Comparison of ENCODE assay signal across 1 cellular context in the genomic region with DNA sequence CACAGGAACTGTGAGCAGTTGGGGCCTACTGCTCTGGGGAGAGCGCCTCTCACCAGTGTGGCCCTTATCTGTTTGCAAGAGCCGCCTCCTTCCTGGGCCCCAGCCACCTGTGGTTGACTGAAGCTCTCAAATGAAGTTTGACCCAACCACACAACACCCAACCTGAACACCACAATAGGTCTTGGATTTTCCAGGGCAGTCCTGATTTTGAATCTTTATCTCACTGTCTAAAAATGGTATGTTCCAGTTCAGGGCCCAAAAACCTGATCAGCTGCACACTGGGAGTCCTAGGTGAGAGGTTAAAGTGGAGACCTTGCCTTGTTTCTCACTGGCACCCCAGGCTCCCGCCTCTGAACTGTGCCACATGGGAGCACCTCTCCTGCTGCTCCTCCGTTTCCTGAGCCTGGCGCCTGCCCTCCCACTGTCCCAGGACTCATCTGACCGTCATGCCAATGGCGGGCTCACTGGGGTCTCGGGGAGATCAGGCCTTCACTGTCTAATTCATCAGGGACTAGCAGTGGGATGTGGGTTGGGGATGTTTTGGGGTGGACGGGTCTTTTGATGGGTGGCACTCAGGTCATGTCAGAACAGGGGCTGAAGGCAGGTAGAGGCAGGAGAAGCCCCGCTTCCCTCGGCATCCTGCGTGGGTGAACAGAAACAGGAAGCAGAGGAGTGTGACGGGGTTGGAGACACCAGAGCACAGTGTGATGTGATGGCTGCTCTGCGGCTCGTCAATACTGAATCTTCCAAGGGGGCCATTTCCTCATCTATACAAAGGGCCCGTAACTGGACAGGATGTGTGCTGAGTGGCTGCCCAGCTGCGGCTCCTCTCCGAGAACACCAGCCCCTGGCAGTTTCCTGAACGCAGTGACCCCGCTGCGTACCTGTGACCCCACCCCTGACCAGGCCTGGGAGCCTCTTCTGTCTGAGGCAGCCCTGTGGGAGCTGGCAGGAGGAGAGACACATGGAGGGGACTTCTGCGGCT.
TF ChIP-seq lines count a peak whose summit lies in the region.

No MANE protein-coding gene starts in this region.

TF ChIP-seq in K562, 482 proteins besides CTCF, POLR2A, EP300 and RAD21 (continued from another document and continues in another):
- TF ChIP-seq ZBTB11 (CRISPR knock-in tag; IDR thresholded peaks at IDR 0.05), result no peak
- TF ChIP-seq, protein P1, sequence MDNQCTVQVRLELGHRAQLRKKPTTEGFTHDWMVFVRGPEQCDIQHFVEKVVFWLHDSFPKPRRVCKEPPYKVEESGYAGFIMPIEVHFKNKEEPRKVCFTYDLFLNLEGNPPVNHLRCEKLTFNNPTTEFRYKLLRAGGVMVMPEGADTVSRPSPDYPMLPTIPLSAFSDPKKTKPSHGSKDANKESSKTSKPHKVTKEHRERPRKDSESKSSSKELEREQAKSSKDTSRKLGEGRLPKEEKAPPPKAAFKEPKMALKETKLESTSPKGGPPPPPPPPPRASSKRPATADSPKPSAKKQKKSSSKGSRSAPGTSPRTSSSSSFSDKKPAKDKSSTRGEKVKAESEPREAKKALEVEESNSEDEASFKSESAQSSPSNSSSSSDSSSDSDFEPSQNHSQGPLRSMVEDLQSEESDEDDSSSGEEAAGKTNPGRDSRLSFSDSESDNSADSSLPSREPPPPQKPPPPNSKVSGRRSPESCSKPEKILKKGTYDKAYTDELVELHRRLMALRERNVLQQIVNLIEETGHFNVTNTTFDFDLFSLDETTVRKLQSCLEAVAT (IDR thresholded peaks at IDR 0.05), result 0 out of 4 replicates have a peak, but pooled peaks of 1 of the 2 experiments have one; percentile 23
- TF ChIP-seq ZNF263 (CRISPR knock-in tag; IDR thresholded peaks at IDR 0.05; ENCODE audit: borderline replicate concordance), result peak; percentile 44; the same call in 1 of the 2 replicates
- peak; percentile 51; the same call in 1 of the 2 replicates for TF ChIP-seq ARID1B (IDR thresholded peaks at IDR 0.05)
- peak; percentile 60 for TF ChIP-seq SOX6 (IDR thresholded peaks at IDR 0.05)
- peak; percentile 69 for TF ChIP-seq TCF3 (CRISPR knock-in tag; IDR thresholded peaks at IDR 0.05)
- 0 out of 2 replicates have a peak, but pooled peaks have one; percentile 30 for TF ChIP-seq ZEB2 (IDR thresholded peaks at IDR 0.05)
- 0 out of 4 replicates have a peak, but pooled peaks of 1 of the 2 experiments have one; percentile 35 for TF ChIP-seq FOXK2 (conservative IDR thresholded peaks at IDR 0.05 in 1 of 2, IDR thresholded peaks at IDR 0.05 in 1 of 2; ENCODE audit: low read depth in 2 of 2)
- peak; percentile 76 for TF ChIP-seq MGA (IDR thresholded peaks at IDR 0.05)
- TF ChIP-seq, protein P2, sequence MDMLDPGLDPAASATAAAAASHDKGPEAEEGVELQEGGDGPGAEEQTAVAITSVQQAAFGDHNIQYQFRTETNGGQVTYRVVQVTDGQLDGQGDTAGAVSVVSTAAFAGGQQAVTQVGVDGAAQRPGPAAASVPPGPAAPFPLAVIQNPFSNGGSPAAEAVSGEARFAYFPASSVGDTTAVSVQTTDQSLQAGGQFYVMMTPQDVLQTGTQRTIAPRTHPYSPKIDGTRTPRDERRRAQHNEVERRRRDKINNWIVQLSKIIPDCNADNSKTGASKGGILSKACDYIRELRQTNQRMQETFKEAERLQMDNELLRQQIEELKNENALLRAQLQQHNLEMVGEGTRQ (CRISPR knock-in tag; IDR thresholded peaks at IDR 0.05), result no peak
- no peak for TF ChIP-seq HES1 (IDR thresholded peaks at IDR 0.05; ENCODE audit: low read depth)
- TF ChIP-seq TAL1 (IDR thresholded peaks at IDR 0.05), result peak; percentile 25; the same call in 1 of the 2 replicates
- peak; percentile 57; the same call in 1 of the 2 replicates for TF ChIP-seq TEAD4 (IDR thresholded peaks at IDR 0.05; ENCODE audit: low read length)
- TF ChIP-seq TEAD4 (CRISPR knock-in tag; IDR thresholded peaks at IDR 0.05; ENCODE audit: borderline replicate concordance), result no peak
- TF ChIP-seq HDAC1 (IDR thresholded peaks at IDR 0.05), result peak in 1 of 2 experiments; percentile 62; a peak in 2 of 4 replicates
- TF ChIP-seq MIER1 (IDR thresholded peaks at IDR 0.05; ENCODE audit: low read depth), result no peak
- TF ChIP-seq, protein P3, sequence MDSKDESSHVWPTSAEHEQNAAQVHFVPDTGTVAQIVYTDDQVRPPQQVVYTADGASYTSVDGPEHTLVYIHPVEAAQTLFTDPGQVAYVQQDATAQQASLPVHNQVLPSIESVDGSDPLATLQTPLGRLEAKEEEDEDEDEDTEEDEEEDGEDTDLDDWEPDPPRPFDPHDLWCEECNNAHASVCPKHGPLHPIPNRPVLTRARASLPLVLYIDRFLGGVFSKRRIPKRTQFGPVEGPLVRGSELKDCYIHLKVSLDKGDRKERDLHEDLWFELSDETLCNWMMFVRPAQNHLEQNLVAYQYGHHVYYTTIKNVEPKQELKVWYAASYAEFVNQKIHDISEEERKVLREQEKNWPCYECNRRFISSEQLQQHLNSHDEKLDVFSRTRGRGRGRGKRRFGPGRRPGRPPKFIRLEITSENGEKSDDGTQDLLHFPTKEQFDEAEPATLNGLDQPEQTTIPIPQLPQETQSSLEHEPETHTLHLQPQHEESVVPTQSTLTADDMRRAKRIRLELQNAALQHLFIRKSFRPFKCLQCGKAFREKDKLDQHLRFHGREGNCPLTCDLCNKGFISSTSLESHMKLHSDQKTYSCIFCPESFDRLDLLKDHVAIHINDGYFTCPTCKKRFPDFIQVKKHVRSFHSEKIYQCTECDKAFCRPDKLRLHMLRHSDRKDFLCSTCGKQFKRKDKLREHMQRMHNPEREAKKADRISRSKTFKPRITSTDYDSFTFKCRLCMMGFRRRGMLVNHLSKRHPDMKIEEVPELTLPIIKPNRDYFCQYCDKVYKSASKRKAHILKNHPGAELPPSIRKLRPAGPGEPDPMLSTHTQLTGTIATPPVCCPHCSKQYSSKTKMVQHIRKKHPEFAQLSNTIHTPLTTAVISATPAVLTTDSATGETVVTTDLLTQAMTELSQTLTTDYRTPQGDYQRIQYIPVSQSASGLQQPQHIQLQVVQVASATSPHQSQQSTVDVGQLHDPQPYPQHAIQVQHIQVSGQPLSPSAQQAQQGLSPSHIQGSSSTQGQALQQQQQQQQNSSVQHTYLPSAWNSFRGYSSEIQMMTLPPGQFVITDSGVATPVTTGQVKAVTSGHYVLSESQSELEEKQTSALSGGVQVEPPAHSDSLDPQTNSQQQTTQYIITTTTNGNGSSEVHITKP (IDR thresholded peaks at IDR 0.05; ENCODE audit: partially characterized antibody), result peak; percentile 93
- TF ChIP-seq MBD1 (CRISPR knock-in tag; IDR thresholded peaks at IDR 0.05), result no peak
- TF ChIP-seq L3MBTL2 (IDR thresholded peaks at IDR 0.05), result peak; percentile 81
- 0 out of 2 replicates have a peak, but pooled peaks have one; percentile 52 for TF ChIP-seq ETV1 (tag; conservative IDR thresholded peaks at IDR 0.05; ENCODE audit: low read depth)
- TF ChIP-seq KDM1A (IDR thresholded peaks at IDR 0.05), result peak; percentile 86
- TF ChIP-seq SMARCE1 (IDR thresholded peaks at IDR 0.05), result peak; percentile 34; the same call in 1 of the 2 replicates
- TF ChIP-seq NBN (IDR thresholded peaks at IDR 0.05; ENCODE audit: low read depth), result 0 out of 2 replicates have a peak, but pooled peaks have one; percentile 35
- no peak for TF ChIP-seq KAT2B (IDR thresholded peaks at IDR 0.05; ENCODE audit: low read depth, low read length)
